1 cellular context compared by ENCODE assay signal in the genomic region with DNA sequence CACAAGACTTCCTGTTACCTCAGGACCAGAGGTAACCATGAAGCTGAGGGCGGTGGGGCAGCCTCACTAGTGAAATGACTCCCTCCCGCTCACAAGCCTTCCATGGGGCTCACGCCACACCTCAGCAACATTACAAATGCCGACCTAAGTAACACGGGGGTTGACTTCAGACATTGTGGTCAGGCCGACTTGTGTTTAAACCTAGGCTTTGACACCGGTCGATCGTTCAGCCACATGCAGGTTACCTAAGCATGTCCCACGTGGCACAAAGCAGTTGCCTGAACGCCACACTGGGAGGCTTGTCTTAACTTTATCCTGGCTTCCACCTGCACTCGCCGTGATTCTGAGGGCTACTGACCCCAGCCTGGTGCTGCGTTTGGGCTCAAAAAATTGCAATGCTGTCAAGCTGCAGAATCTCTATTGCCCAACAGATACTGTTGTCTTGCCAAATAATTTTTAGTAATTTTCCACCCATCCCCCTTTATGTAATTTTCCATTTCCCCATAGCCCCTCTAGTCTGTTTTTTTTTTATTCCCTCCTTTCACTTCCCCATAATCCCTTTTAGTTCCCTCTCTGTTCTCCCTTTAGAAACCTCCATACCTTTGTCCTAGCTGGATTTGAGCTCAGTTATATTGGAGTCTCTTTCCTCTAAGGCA.
TF ChIP-seq lines count a peak whose summit lies in the region.

No MANE protein-coding gene starts in this region.

TF ChIP-seq in GM23338, 12 proteins besides CTCF, POLR2A, EP300 and RAD21:
- TF ChIP-seq, protein P1, sequence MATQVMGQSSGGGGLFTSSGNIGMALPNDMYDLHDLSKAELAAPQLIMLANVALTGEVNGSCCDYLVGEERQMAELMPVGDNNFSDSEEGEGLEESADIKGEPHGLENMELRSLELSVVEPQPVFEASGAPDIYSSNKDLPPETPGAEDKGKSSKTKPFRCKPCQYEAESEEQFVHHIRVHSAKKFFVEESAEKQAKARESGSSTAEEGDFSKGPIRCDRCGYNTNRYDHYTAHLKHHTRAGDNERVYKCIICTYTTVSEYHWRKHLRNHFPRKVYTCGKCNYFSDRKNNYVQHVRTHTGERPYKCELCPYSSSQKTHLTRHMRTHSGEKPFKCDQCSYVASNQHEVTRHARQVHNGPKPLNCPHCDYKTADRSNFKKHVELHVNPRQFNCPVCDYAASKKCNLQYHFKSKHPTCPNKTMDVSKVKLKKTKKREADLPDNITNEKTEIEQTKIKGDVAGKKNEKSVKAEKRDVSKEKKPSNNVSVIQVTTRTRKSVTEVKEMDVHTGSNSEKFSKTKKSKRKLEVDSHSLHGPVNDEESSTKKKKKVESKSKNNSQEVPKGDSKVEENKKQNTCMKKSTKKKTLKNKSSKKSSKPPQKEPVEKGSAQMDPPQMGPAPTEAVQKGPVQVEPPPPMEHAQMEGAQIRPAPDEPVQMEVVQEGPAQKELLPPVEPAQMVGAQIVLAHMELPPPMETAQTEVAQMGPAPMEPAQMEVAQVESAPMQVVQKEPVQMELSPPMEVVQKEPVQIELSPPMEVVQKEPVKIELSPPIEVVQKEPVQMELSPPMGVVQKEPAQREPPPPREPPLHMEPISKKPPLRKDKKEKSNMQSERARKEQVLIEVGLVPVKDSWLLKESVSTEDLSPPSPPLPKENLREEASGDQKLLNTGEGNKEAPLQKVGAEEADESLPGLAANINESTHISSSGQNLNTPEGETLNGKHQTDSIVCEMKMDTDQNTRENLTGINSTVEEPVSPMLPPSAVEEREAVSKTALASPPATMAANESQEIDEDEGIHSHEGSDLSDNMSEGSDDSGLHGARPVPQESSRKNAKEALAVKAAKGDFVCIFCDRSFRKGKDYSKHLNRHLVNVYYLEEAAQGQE (IDR thresholded peaks at IDR 0.05; ENCODE audit: unreplicated experiment): no peak
- TF ChIP-seq EZH2phosphoT487 (IDR thresholded peaks at IDR 0.05; ENCODE audit: unreplicated experiment) (no peak), EZH2 (IDR thresholded peaks at IDR 0.05; ENCODE audit: low read depth, unreplicated experiment) (no peak), ZNF114 (CRISPR knock-in tag; IDR thresholded peaks at IDR 0.05) (no peak), CREB1 (CRISPR knock-in tag; IDR thresholded peaks at IDR 0.05; ENCODE audit: low read depth) (no peak), STAT1 (IDR thresholded peaks at IDR 0.05; ENCODE audit: unreplicated experiment) (no peak), POLR2AphosphoS5 (IDR thresholded peaks at IDR 0.05; ENCODE audit: low read depth) (no peak), NANOG (IDR thresholded peaks at IDR 0.05; ENCODE audit: borderline replicate concordance) (no peak), ZNF331 (CRISPR knock-in tag; IDR thresholded peaks at IDR 0.05; ENCODE audit: low read depth) (no peak), JUNB (IDR thresholded peaks at IDR 0.05; ENCODE audit: unreplicated experiment) (no peak)
- TF ChIP-seq, protein P2, sequence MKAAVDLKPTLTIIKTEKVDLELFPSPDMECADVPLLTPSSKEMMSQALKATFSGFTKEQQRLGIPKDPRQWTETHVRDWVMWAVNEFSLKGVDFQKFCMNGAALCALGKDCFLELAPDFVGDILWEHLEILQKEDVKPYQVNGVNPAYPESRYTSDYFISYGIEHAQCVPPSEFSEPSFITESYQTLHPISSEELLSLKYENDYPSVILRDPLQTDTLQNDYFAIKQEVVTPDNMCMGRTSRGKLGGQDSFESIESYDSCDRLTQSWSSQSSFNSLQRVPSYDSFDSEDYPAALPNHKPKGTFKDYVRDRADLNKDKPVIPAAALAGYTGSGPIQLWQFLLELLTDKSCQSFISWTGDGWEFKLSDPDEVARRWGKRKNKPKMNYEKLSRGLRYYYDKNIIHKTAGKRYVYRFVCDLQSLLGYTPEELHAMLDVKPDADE (IDR thresholded peaks at IDR 0.05): no peak
- TF ChIP-seq, protein P3, sequence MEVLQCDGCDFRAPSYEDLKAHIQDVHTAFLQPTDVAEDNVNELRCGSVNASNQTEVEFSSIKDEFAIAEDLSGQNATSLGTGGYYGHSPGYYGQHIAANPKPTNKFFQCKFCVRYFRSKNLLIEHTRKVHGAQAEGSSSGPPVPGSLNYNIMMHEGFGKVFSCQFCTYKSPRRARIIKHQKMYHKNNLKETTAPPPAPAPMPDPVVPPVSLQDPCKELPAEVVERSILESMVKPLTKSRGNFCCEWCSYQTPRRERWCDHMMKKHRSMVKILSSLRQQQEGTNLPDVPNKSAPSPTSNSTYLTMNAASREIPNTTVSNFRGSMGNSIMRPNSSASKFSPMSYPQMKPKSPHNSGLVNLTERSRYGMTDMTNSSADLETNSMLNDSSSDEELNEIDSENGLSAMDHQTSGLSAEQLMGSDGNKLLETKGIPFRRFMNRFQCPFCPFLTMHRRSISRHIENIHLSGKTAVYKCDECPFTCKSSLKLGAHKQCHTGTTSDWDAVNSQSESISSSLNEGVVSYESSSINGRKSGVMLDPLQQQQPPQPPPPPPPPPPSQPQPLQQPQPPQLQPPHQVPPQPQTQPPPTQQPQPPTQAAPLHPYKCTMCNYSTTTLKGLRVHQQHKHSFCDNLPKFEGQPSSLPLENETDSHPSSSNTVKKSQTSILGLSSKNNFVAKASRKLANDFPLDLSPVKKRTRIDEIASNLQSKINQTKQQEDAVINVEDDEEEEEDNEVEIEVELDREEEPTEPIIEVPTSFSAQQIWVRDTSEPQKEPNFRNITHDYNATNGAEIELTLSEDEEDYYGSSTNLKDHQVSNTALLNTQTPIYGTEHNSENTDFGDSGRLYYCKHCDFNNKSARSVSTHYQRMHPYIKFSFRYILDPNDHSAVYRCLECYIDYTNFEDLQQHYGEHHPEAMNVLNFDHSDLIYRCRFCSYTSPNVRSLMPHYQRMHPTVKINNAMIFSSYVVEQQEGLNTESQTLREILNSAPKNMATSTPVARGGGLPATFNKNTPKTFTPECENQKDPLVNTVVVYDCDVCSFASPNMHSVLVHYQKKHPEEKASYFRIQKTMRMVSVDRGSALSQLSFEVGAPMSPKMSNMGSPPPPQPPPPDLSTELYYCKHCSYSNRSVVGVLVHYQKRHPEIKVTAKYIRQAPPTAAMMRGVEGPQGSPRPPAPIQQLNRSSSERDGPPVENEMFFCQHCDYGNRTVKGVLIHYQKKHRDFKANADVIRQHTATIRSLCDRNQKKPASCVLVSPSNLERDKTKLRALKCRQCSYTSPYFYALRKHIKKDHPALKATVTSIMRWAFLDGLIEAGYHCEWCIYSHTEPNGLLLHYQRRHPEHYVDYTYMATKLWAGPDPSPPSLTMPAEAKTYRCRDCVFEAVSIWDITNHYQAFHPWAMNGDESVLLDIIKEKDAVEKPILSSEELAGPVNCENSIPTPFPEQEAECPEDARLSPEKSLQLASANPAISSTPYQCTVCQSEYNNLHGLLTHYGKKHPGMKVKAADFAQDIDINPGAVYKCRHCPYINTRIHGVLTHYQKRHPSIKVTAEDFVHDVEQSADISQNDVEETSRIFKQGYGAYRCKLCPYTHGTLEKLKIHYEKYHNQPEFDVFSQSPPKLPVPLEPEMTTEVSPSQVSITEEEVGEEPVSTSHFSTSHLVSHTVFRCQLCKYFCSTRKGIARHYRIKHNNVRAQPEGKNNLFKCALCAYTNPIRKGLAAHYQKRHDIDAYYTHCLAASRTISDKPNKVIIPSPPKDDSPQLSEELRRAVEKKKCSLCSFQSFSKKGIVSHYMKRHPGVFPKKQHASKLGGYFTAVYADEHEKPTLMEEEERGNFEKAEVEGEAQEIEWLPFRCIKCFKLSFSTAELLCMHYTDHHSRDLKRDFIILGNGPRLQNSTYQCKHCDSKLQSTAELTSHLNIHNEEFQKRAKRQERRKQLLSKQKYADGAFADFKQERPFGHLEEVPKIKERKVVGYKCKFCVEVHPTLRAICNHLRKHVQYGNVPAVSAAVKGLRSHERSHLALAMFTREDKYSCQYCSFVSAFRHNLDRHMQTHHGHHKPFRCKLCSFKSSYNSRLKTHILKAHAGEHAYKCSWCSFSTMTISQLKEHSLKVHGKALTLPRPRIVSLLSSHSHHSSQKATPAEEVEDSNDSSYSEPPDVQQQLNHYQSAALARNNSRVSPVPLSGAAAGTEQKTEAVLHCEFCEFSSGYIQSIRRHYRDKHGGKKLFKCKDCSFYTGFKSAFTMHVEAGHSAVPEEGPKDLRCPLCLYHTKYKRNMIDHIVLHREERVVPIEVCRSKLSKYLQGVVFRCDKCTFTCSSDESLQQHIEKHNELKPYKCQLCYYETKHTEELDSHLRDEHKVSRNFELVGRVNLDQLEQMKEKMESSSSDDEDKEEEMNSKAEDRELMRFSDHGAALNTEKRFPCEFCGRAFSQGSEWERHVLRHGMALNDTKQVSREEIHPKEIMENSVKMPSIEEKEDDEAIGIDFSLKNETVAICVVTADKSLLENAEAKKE (CRISPR knock-in tag; IDR thresholded peaks at IDR 0.05): no peak
